ENCODE assay signal across 21 cellular contexts in genomic region chr13:99860736-99861135, GRCh38.
"Had no signal": no experiment of that assay in that cellular context is flagged by ENCODE, and none has a peak within 500 bp of the region (broad histone marks: within the 10 kb centered on the region; RNA-seq: fewer than 3 reads in every experiment).

No MANE protein-coding gene starts in this region.

- ATAC-seq: activated CD4-positive, CD25-positive, alpha-beta regulatory T cell treated with anti-CD3 and anti-CD28 coated beads, Interleukin-2, amount 50 U/mL, for 24 hours; activated CD8-positive, alpha-beta memory T cell treated with anti-CD3 and anti-CD28 coated beads, Interleukin-2, amount 10 ng/mL, durations not matched to agents 7 days and 5 days; activated CD8-positive, alpha-beta T cell treated with anti-CD3 and anti-CD28 coated beads for 36 hours; heart right ventricle; left lobe of liver; naive thymus-derived CD8-positive, alpha-beta T cell; sciatic nerve; stimulated activated effector memory CD8-positive, alpha-beta T cell treated with anti-CD3 and anti-CD28 coated beads, Interleukin-12 subunit alpha, Interleukin-12 subunit beta, amount 100 ng/mL, for 72 hours; stimulated activated naive CD8-positive, alpha-beta T cell treated with anti-CD3 and anti-CD28 coated beads, Interleukin-15, amount 100 ng/mL, for 72 hours had no signal

- H3K9me3 Mint-ChIP-seq: activated CD4-positive, alpha-beta T cell treated with anti-CD3 and anti-CD28 coated beads, Interleukin-2, amount 10 ng/mL, durations not matched to agents 7 days and 5 days; activated CD8-positive, alpha-beta T cell treated with anti-CD3 and anti-CD28 coated beads for 36 hours; activated naive CD4-positive, alpha-beta T cell treated with anti-CD3 and anti-CD28 coated beads, Interleukin-2, amount 50 U/mL, for 72 hours; central memory CD8-positive, alpha-beta T cell; naive thymus-derived CD8-positive, alpha-beta T cell; stimulated activated effector memory CD8-positive, alpha-beta T cell treated with anti-CD3 and anti-CD28 coated beads, Interleukin-12 subunit alpha, Interleukin-12 subunit beta, amount 100 ng/mL, for 72 hours; stimulated activated naive CD8-positive, alpha-beta T cell treated with anti-CD3 and anti-CD28 coated beads, Interleukin-15, amount 100 ng/mL, for 72 hours had no signal

- H3K27me3 Mint-ChIP-seq: central memory CD8-positive, alpha-beta T cell had no signal

- DNase-seq: activated CD4-positive, alpha-beta T cell treated with anti-CD3 and anti-CD28 coated beads, Interleukin-2, amount 10 ng/mL, durations not matched to agents 7 days and 5 days; activated CD8-positive, alpha-beta memory T cell treated with anti-CD3 and anti-CD28 coated beads, Interleukin-2, amount 10 ng/mL, durations not matched to agents 7 days and 5 days; activated CD8-positive, alpha-beta T cell treated with anti-CD3 and anti-CD28 coated beads for 36 hours; activated T-cell treated with anti-CD3 and anti-CD28 coated beads for 4 hours; aorta; colonic mucosa; dorsolateral prefrontal cortex; foreskin fibroblast; heart right ventricle; naive thymus-derived CD8-positive, alpha-beta T cell; occipital lobe; small intestine; stimulated activated CD4-positive, alpha-beta T cell treated with anti-CD3 and anti-CD28 coated beads, Interleukin-2, amount 100 ng/mL, for 24 hours; stimulated activated naive CD8-positive, alpha-beta T cell treated with anti-CD3 and anti-CD28 coated beads, Interleukin-15, amount 100 ng/mL, for 72 hours; tibial artery had no signal

- H3K27ac Mint-ChIP-seq: activated CD4-positive, alpha-beta T cell treated with anti-CD3 and anti-CD28 coated beads, Interleukin-2, amount 10 ng/mL, durations not matched to agents 7 days and 5 days; activated CD8-positive, alpha-beta memory T cell treated with anti-CD3 and anti-CD28 coated beads, Interleukin-2, amount 10 ng/mL, durations not matched to agents 7 days and 5 days; activated CD8-positive, alpha-beta T cell treated with anti-CD3 and anti-CD28 coated beads for 36 hours; naive thymus-derived CD8-positive, alpha-beta T cell; stimulated activated naive CD8-positive, alpha-beta T cell treated with anti-CD3 and anti-CD28 coated beads, Interleukin-15, amount 100 ng/mL, for 72 hours had no signal

- H3K4me3 Mint-ChIP-seq: activated CD4-positive, alpha-beta T cell treated with anti-CD3 and anti-CD28 coated beads, Interleukin-2, amount 10 ng/mL, durations not matched to agents 7 days and 5 days; activated CD8-positive, alpha-beta memory T cell treated with anti-CD3 and anti-CD28 coated beads, Interleukin-2, amount 10 ng/mL, durations not matched to agents 7 days and 5 days; activated CD8-positive, alpha-beta T cell treated with anti-CD3 and anti-CD28 coated beads for 36 hours; naive thymus-derived CD8-positive, alpha-beta T cell; stimulated activated effector memory CD8-positive, alpha-beta T cell treated with anti-CD3 and anti-CD28 coated beads, Interleukin-12 subunit alpha, Interleukin-12 subunit beta, amount 100 ng/mL, for 72 hours; stimulated activated naive CD8-positive, alpha-beta T cell treated with anti-CD3 and anti-CD28 coated beads, Interleukin-15, amount 100 ng/mL, for 72 hours had no signal
